In the genomic region with DNA sequence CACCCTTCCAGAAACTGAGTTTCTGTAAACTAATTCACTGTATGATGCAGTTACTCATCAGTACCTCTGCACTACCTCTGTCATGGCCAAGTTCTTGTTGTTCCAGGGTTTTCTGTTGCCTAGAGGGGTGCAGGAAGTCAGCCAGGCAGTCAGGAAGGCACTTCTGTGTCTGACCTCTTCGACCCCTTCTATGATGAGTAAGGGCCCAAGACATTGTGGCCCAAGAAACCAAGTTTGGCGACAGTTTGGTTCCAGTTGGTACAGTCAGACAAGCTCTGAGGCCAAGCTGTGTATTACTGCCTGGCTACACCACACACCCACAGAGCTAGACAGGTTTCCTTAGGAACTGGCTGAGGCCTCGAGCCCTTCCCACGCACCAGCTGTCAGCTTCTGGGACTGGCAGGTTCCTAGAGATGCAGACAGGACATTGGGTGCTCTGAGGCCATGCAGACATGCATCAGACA, we compare ENCODE assay signal across 8 cellular contexts. TPM values are rescaled to one million over a fixed set of nuclear protein-coding genes. Genes with fewer than 3 reads are reported as not detected.
DNase-seq lines count a peak whose midpoint lies in the region; ATAC-seq and TF ChIP-seq lines count a peak whose summit lies in the region.

No MANE protein-coding gene starts in this region.

- no peaks in the 10 kb centered on the region for H3K9me3 ChIP-seq in osteoblast (ENCODE audit: low read depth, low read length)

- H3K4me2 ChIP-seq in osteoblast (ENCODE audit: insufficient read depth, low read length) = no peak overlapping the region

- in situ Hi-C loops in KBM-7 (cut with MboI; ENCODE audit: low pct_unique_long_range_greater_than_20kb, low sequenced_read_pairs) = no loop called here

- intact Hi-C loops in sciatic nerve (cut with DNase I) = loop anchor here (2.0 kb wide), 1 partner anchor 56 kb away; no protein-coding TSS in a partner anchor

- peaks cover 16% of the 10 kb centered on the region for H3K79me2 ChIP-seq in osteoblast (ENCODE audit: insufficient read depth, low read length)

- TF ChIP-seq CTCF in osteoblast (IDR thresholded peaks at IDR 0.05; ENCODE audit: extremely low read depth, low read depth, low read length) = no peak

- no peaks in the 10 kb centered on the region for H4K20me1 ChIP-seq in osteoblast (ENCODE audit: insufficient read depth, low read length)

- ATAC-seq in HG03439 (IDR thresholded peaks at IDR 0.05; ENCODE audit: unreplicated experiment) = no peak
- ATAC-seq in HG02588 (IDR thresholded peaks at IDR 0.05; ENCODE audit: unreplicated experiment) = no peak
- ATAC-seq in sciatic nerve = no peak

- H3K27ac ChIP-seq in osteoblast (ENCODE audit: low read depth, low read length) = peak overlapping the region; percentile 64

- H3K27me3 ChIP-seq in osteoblast (ENCODE audit: insufficient read depth, low read length) = no peaks in the 10 kb centered on the region

- no peak overlapping the region for H2AFZ ChIP-seq in osteoblast (ENCODE audit: low read length)

- peaks cover 66% of the 10 kb centered on the region for H3K36me3 ChIP-seq in osteoblast (ENCODE audit: insufficient read depth, low read length)

- peaks cover 31% of the 10 kb centered on the region for H3K4me1 ChIP-seq in osteoblast (ENCODE audit: insufficient read depth, low read length)

- H3K4me3 ChIP-seq in osteoblast (ENCODE audit: insufficient read depth, low read length) = no peak overlapping the region

- DNase-seq in EL = peak; percentile 79
- peak; percentile 43 for DNase-seq in KBM-7
- peak; percentile 81 for DNase-seq in cerebellar cortex (ENCODE audit: low spot score)
- DNase-seq in osteoblast (ENCODE audit: insufficient read length, low spot score, missing footprints) = peak; percentile 80
- DNase-seq in sciatic nerve (ENCODE audit: low spot score) = no peak
- DNase-seq in activated CD8-positive, alpha-beta memory T cell treated with anti-CD3 and anti-CD28 coated beads for 24 hours = no peak

RNA-seq across cellular contexts. Expression of gene TRAF3IP2, which starts 41.2 kb away (rescaled TPM):
- total RNA-seq in osteoblast (23.6 and 23.9 TPM in 2 replicates), sciatic nerve (11.6 TPM)

Comparison
In these comparisons a context has a peak if more than half of its experiments do, and no peak if none do; other contexts are left out.
1. DNase-seq: peak in EL (single experiment), KBM-7 (single experiment), cerebellar cortex (single experiment) and osteoblast (single experiment); none in sciatic nerve (single experiment) and activated CD8-positive, alpha-beta memory T cell treated with anti-CD3 and anti-CD28 coated beads for 24 hours (single experiment).